In genomic region chr20:8073024-8073832, GRCh38 we compare ENCODE assay signal across 9 cellular contexts. TPM values are rescaled to one million over a fixed set of nuclear protein-coding genes. Genes with fewer than 3 reads are reported as not detected.
DNase-seq lines count a peak whose midpoint lies in the region; ATAC-seq lines count a peak whose summit lies in the region.
"Had no signal": no experiment of that assay in that cellular context is flagged by ENCODE, and none has a peak within 500 bp of the region (broad histone marks: within the 10 kb centered on the region; RNA-seq: fewer than 3 reads in every experiment).

No MANE protein-coding gene starts in this region.

- no peaks in the 10 kb centered on the region for H3K9me3 Mint-ChIP-seq in activated CD4-positive, alpha-beta memory T cell treated with anti-CD3 and anti-CD28 coated beads for 36 hours
- no peaks in the 10 kb centered on the region for H3K9me3 Mint-ChIP-seq in activated CD4-positive, alpha-beta memory T cell treated with anti-CD3 and anti-CD28 coated beads, Interleukin-2, amount 10 ng/mL, durations not matched to agents 7 days and 5 days
- H3K9me3 Mint-ChIP-seq in stimulated activated naive CD8-positive, alpha-beta T cell treated with anti-CD3 and anti-CD28 coated beads, Interleukin-15, amount 100 ng/mL, for 72 hours = no peaks in the 10 kb centered on the region

- intact Hi-C loops in activated CD4-positive, alpha-beta memory T cell treated with anti-CD3 and anti-CD28 coated beads for 36 hours (cut with micrococcal nuclease) = no loop called here

- H3K27me3 Mint-ChIP-seq in activated CD4-positive, alpha-beta memory T cell treated with anti-CD3 and anti-CD28 coated beads for 36 hours = no peaks in the 10 kb centered on the region
- no peaks in the 10 kb centered on the region for H3K27me3 Mint-ChIP-seq in activated CD4-positive, alpha-beta memory T cell treated with anti-CD3 and anti-CD28 coated beads, Interleukin-2, amount 10 ng/mL, durations not matched to agents 7 days and 5 days
- H3K27me3 Mint-ChIP-seq in stimulated activated naive CD8-positive, alpha-beta T cell treated with anti-CD3 and anti-CD28 coated beads, Interleukin-15, amount 100 ng/mL, for 72 hours = no peaks in the 10 kb centered on the region

- H3K36me3 Mint-ChIP-seq in activated CD4-positive, alpha-beta memory T cell treated with anti-CD3 and anti-CD28 coated beads for 36 hours = no peaks in the 10 kb centered on the region
- H3K36me3 Mint-ChIP-seq in activated CD4-positive, alpha-beta memory T cell treated with anti-CD3 and anti-CD28 coated beads, Interleukin-2, amount 10 ng/mL, durations not matched to agents 7 days and 5 days (ENCODE audit: low read depth) = no peaks in the 10 kb centered on the region

- H3K27ac Mint-ChIP-seq in activated CD4-positive, alpha-beta memory T cell treated with anti-CD3 and anti-CD28 coated beads for 36 hours = peak overlapping the region; percentile 59
- H3K27ac Mint-ChIP-seq in activated CD4-positive, alpha-beta memory T cell treated with anti-CD3 and anti-CD28 coated beads, Interleukin-2, amount 10 ng/mL, durations not matched to agents 7 days and 5 days = no peak overlapping the region
- H3K27ac Mint-ChIP-seq in stimulated activated naive CD8-positive, alpha-beta T cell treated with anti-CD3 and anti-CD28 coated beads, Interleukin-15, amount 100 ng/mL, for 72 hours = no peak overlapping the region

- POLR2A ChIA-PET in activated CD4-positive, alpha-beta memory T cell treated with anti-CD3 and anti-CD28 coated beads for 36 hours (lab: Charles Lee) = no interaction called here
- POLR2A ChIA-PET in activated CD4-positive, alpha-beta memory T cell treated with anti-CD3 and anti-CD28 coated beads, Interleukin-2, amount 10 ng/mL, durations not matched to agents 7 days and 5 days (lab: Charles Lee) = no interaction called here

- CTCF ChIA-PET in activated CD4-positive, alpha-beta memory T cell treated with anti-CD3 and anti-CD28 coated beads for 36 hours (lab: Charles Lee) = interaction anchor here (1.0 kb wide), 1 partner anchor 136 kb away, joined by 3 read pairs; no protein-coding TSS in a partner anchor
- CTCF ChIA-PET in activated CD4-positive, alpha-beta memory T cell treated with anti-CD3 and anti-CD28 coated beads, Interleukin-2, amount 10 ng/mL, durations not matched to agents 7 days and 5 days (lab: Charles Lee) = no interaction called here

- peaks cover 11% of the 10 kb centered on the region for H3K4me1 Mint-ChIP-seq in activated CD4-positive, alpha-beta memory T cell treated with anti-CD3 and anti-CD28 coated beads for 36 hours (ENCODE audit: low read depth)
- peaks cover 7% of the 10 kb centered on the region for H3K4me1 Mint-ChIP-seq in activated CD4-positive, alpha-beta memory T cell treated with anti-CD3 and anti-CD28 coated beads, Interleukin-2, amount 10 ng/mL, durations not matched to agents 7 days and 5 days
- H3K4me1 Mint-ChIP-seq in stimulated activated naive CD8-positive, alpha-beta T cell treated with anti-CD3 and anti-CD28 coated beads, Interleukin-15, amount 100 ng/mL, for 72 hours = peaks cover 9% of the 10 kb centered on the region

- peak; percentile 76 for ATAC-seq in stimulated activated naive CD8-positive, alpha-beta T cell treated with anti-CD3 and anti-CD28 coated beads, Interleukin-15, amount 100 ng/mL, for 72 hours
- ATAC-seq in GM21528 (IDR thresholded peaks at IDR 0.05; ENCODE audit: low FRiP score, unreplicated experiment) = no peak

- no peak overlapping the region for H3K4me3 Mint-ChIP-seq in activated CD4-positive, alpha-beta memory T cell treated with anti-CD3 and anti-CD28 coated beads for 36 hours
- H3K4me3 Mint-ChIP-seq in activated CD4-positive, alpha-beta memory T cell treated with anti-CD3 and anti-CD28 coated beads, Interleukin-2, amount 10 ng/mL, durations not matched to agents 7 days and 5 days = no peak overlapping the region
- H3K4me3 Mint-ChIP-seq in stimulated activated naive CD8-positive, alpha-beta T cell treated with anti-CD3 and anti-CD28 coated beads, Interleukin-15, amount 100 ng/mL, for 72 hours = no peak overlapping the region

- peak; percentile 11 for DNase-seq in activated CD4-positive, alpha-beta memory T cell treated with anti-CD3 and anti-CD28 coated beads for 36 hours
- DNase-seq in activated CD4-positive, alpha-beta memory T cell treated with anti-CD3 and anti-CD28 coated beads, Interleukin-2, amount 10 ng/mL, durations not matched to agents 7 days and 5 days = no peak
- DNase-seq in SKM-1 treated with dmso at 0.1 percent for 144 hours (lab: John Stamatoyannopoulos, UW; ENCODE audit: unreplicated experiment) (peak; percentile 82), fibroblast of the conjunctiva (ENCODE audit: low read depth) (peak; percentile 34), NCI-H2227 (lab: John Stamatoyannopoulos, UW; ENCODE audit: unreplicated experiment) (no peak), NCI-H345 treated with DMSO at 0.1 percent for 48 hours (lab: John Stamatoyannopoulos, UW; ENCODE audit: unreplicated experiment) (no peak)
- DNase-seq in stimulated activated naive CD8-positive, alpha-beta T cell treated with anti-CD3 and anti-CD28 coated beads, Interleukin-15, amount 100 ng/mL, for 72 hours = peak in 1 of 2 donors; percentile 1
- DNase-seq: amygdala had no signal

RNA-seq across cellular contexts. Expression of gene TMX4, which starts 53.7 kb away (rescaled TPM):
- total RNA-seq in activated CD4-positive, alpha-beta memory T cell treated with anti-CD3 and anti-CD28 coated beads for 36 hours = 10 to 100 TPM; 33.2 to 35.9 TPM
- 10 to 100 TPM; 73.6 to 80.3 TPM for total RNA-seq in activated CD4-positive, alpha-beta memory T cell treated with anti-CD3 and anti-CD28 coated beads, Interleukin-2, amount 10 ng/mL, durations not matched to agents 7 days and 5 days

RNA-seq across cellular contexts. Expression of gene PLCB1, which starts 58.8 kb away (rescaled TPM):
- total RNA-seq in activated CD4-positive, alpha-beta memory T cell treated with anti-CD3 and anti-CD28 coated beads for 36 hours = 1 to 10 TPM; 3.9 to 4.0 TPM
- 1 to 10 TPM; 1.9 to 2.2 TPM for total RNA-seq in activated CD4-positive, alpha-beta memory T cell treated with anti-CD3 and anti-CD28 coated beads, Interleukin-2, amount 10 ng/mL, durations not matched to agents 7 days and 5 days

Comparison
In these comparisons a context has a peak if more than half of its experiments do, and no peak if none do; other contexts are left out.
1. DNase-seq: peak in activated CD4-positive, alpha-beta memory T cell treated with anti-CD3 and anti-CD28 coated beads for 36 hours (single experiment), SKM-1 treated with dmso at 0.1 percent for 144 hours (single experiment) and fibroblast of the conjunctiva (single experiment); none in activated CD4-positive, alpha-beta memory T cell treated with anti-CD3 and anti-CD28 coated beads, Interleukin-2, amount 10 ng/mL, durations not matched to agents 7 days and 5 days (single experiment), NCI-H2227 (single experiment) and NCI-H345 treated with DMSO at 0.1 percent for 48 hours (single experiment).